In the genomic region with DNA sequence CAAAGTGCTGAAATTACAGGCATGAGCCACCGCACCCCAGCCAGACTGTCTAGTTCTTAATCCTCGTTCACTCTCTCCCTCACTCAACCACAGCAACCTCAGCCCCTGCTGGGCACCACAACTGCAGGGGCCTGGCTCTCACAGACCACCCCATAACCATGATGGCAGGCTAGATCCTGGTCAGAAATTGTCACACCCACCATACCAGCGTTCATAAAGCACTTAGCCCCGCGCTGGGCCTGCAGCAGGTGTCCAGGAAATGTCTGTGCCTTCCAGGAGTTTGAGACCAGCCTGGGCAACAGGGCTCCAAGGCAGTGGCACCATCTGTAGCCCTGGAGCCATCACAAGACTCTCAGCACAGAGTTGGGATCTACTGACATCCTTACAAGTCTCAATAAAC, we compare ENCODE assay signal across 8 cellular contexts. TPM values are rescaled to one million over a fixed set of nuclear protein-coding genes. Genes with fewer than 3 reads are reported as not detected.
DNase-seq lines count a peak whose midpoint lies in the region; ATAC-seq lines count a peak whose summit lies in the region.

No MANE protein-coding gene starts in this region.

- POLR2A ChIA-PET in activated CD8-positive, alpha-beta T cell treated with anti-CD3 and anti-CD28 coated beads, Interleukin-2, amount 10 ng/mL, durations not matched to agents 7 days and 5 days (lab: Charles Lee): no interaction called here

- H3K36me3 Mint-ChIP-seq in activated CD4-positive, alpha-beta T cell treated with anti-CD3 and anti-CD28 coated beads, Interleukin-2, amount 10 ng/mL, durations not matched to agents 24 days and 14 days (ENCODE audit: low read depth): peaks cover 27% of the 10 kb centered on the region
- peaks cover 32% of the 10 kb centered on the region for H3K36me3 Mint-ChIP-seq in activated CD8-positive, alpha-beta T cell treated with anti-CD3 and anti-CD28 coated beads, Interleukin-2, amount 10 ng/mL, durations not matched to agents 7 days and 5 days (ENCODE audit: low read depth)
- H3K36me3 Mint-ChIP-seq in memory B cell: peaks cover 3% of the 10 kb centered on the region
- H3K36me3 Mint-ChIP-seq in stimulated activated memory B cell treated with anti-CD40 and anti-IgM and Interleukin-4, amounts not matched to agents 10 μg/mL and 1 μg/mL and 100 μg/mL, for 72 hours: peaks cover 13% of the 10 kb centered on the region

- H3K4me3 Mint-ChIP-seq in activated CD4-positive, alpha-beta T cell treated with anti-CD3 and anti-CD28 coated beads, Interleukin-2, amount 10 ng/mL, durations not matched to agents 24 days and 14 days: peak overlapping the region; percentile 85
- H3K4me3 Mint-ChIP-seq in activated CD8-positive, alpha-beta T cell treated with anti-CD3 and anti-CD28 coated beads, Interleukin-2, amount 10 ng/mL, durations not matched to agents 7 days and 5 days: peak overlapping the region; percentile 79
- H3K4me3 Mint-ChIP-seq in memory B cell: peak overlapping the region; percentile 2
- H3K4me3 Mint-ChIP-seq in stimulated activated memory B cell treated with anti-CD40 and anti-IgM and Interleukin-4, amounts not matched to agents 10 μg/mL and 1 μg/mL and 100 μg/mL, for 72 hours: no peak overlapping the region

- CTCF ChIA-PET in activated CD8-positive, alpha-beta T cell treated with anti-CD3 and anti-CD28 coated beads, Interleukin-2, amount 10 ng/mL, durations not matched to agents 7 days and 5 days (lab: Charles Lee): interaction anchor here (1.1 kb wide), 2 partner anchors 29 to 66 kb away, joined by 3 to 4 read pairs; no protein-coding TSS in a partner anchor

- no peak for ATAC-seq in activated CD8-positive, alpha-beta T cell treated with anti-CD3 and anti-CD28 coated beads, Interleukin-2, amount 10 ng/mL, durations not matched to agents 7 days and 5 days
- no peak for ATAC-seq in memory B cell (ENCODE audit: low read depth)
- ATAC-seq in stimulated activated memory B cell treated with anti-CD40 and anti-IgM and Interleukin-4, amounts not matched to agents 10 μg/mL and 1 μg/mL and 100 μg/mL, for 72 hours: no peak
- no peak for ATAC-seq in GM18519 (IDR thresholded peaks at IDR 0.05; ENCODE audit: low FRiP score, unreplicated experiment)

- H3K4me1 Mint-ChIP-seq in activated CD4-positive, alpha-beta T cell treated with anti-CD3 and anti-CD28 coated beads, Interleukin-2, amount 10 ng/mL, durations not matched to agents 24 days and 14 days: peaks cover 46% of the 10 kb centered on the region
- H3K4me1 Mint-ChIP-seq in activated CD8-positive, alpha-beta T cell treated with anti-CD3 and anti-CD28 coated beads, Interleukin-2, amount 10 ng/mL, durations not matched to agents 7 days and 5 days (ENCODE audit: low read depth): peaks cover 59% of the 10 kb centered on the region
- peaks cover 11% of the 10 kb centered on the region for H3K4me1 Mint-ChIP-seq in memory B cell
- peaks cover 13% of the 10 kb centered on the region for H3K4me1 Mint-ChIP-seq in stimulated activated memory B cell treated with anti-CD40 and anti-IgM and Interleukin-4, amounts not matched to agents 10 μg/mL and 1 μg/mL and 100 μg/mL, for 72 hours

- H3K27ac ChIP-seq in substantia nigra (ENCODE audit: low read depth, low read length, poor library complexity, severe bottlenecking): peak overlapping the region; percentile 88

- intact Hi-C loops in activated CD4-positive, alpha-beta T cell treated with anti-CD3 and anti-CD28 coated beads, Interleukin-2, amount 10 ng/mL, durations not matched to agents 24 days and 14 days (cut with micrococcal nuclease): no loop called here

- DNase-seq in activated CD4-positive, alpha-beta T cell treated with anti-CD3 and anti-CD28 coated beads, Interleukin-2, amount 10 ng/mL, durations not matched to agents 24 days and 14 days: no peak
- DNase-seq in activated CD4-positive, alpha-beta T cell treated with anti-CD3 and anti-CD28 coated beads, Interleukin-2, amount 50 U/mL, for 4 hours: no peak
- no peak for DNase-seq in activated CD8-positive, alpha-beta T cell treated with anti-CD3 and anti-CD28 coated beads, Interleukin-2, amount 10 ng/mL, durations not matched to agents 7 days and 5 days
- DNase-seq in memory B cell (ENCODE audit: low spot score in 2 of 2) (no peak), substantia nigra (lab: John Stamatoyannopoulos, UW) (no peak), cortex of kidney (lab: John Stamatoyannopoulos, UW) (no peak)

- H3K9me3 Mint-ChIP-seq in activated CD4-positive, alpha-beta T cell treated with anti-CD3 and anti-CD28 coated beads, Interleukin-2, amount 10 ng/mL, durations not matched to agents 24 days and 14 days: no peaks in the 10 kb centered on the region
- no peaks in the 10 kb centered on the region for H3K9me3 Mint-ChIP-seq in activated CD8-positive, alpha-beta T cell treated with anti-CD3 and anti-CD28 coated beads, Interleukin-2, amount 10 ng/mL, durations not matched to agents 7 days and 5 days (ENCODE audit: insufficient read depth)
- H3K9me3 Mint-ChIP-seq in memory B cell: no peaks in the 10 kb centered on the region
- peaks cover 3% of the 10 kb centered on the region for H3K9me3 Mint-ChIP-seq in stimulated activated memory B cell treated with anti-CD40 and anti-IgM and Interleukin-4, amounts not matched to agents 10 μg/mL and 1 μg/mL and 100 μg/mL, for 72 hours

- H3K27ac Mint-ChIP-seq in activated CD4-positive, alpha-beta T cell treated with anti-CD3 and anti-CD28 coated beads, Interleukin-2, amount 10 ng/mL, durations not matched to agents 24 days and 14 days: peak overlapping the region; percentile 84
- peak overlapping the region; percentile 48 for H3K27ac Mint-ChIP-seq in activated CD8-positive, alpha-beta T cell treated with anti-CD3 and anti-CD28 coated beads, Interleukin-2, amount 10 ng/mL, durations not matched to agents 7 days and 5 days
- H3K27ac Mint-ChIP-seq in memory B cell: peak overlapping the region; percentile 65
- no peak overlapping the region for H3K27ac Mint-ChIP-seq in stimulated activated memory B cell treated with anti-CD40 and anti-IgM and Interleukin-4, amounts not matched to agents 10 μg/mL and 1 μg/mL and 100 μg/mL, for 72 hours

- H3K27me3 Mint-ChIP-seq in activated CD4-positive, alpha-beta T cell treated with anti-CD3 and anti-CD28 coated beads, Interleukin-2, amount 10 ng/mL, durations not matched to agents 24 days and 14 days: no peaks in the 10 kb centered on the region
- no peaks in the 10 kb centered on the region for H3K27me3 Mint-ChIP-seq in activated CD8-positive, alpha-beta T cell treated with anti-CD3 and anti-CD28 coated beads, Interleukin-2, amount 10 ng/mL, durations not matched to agents 7 days and 5 days (ENCODE audit: low read depth)
- H3K27me3 Mint-ChIP-seq in memory B cell: no peaks in the 10 kb centered on the region
- no peaks in the 10 kb centered on the region for H3K27me3 Mint-ChIP-seq in stimulated activated memory B cell treated with anti-CD40 and anti-IgM and Interleukin-4, amounts not matched to agents 10 μg/mL and 1 μg/mL and 100 μg/mL, for 72 hours

RNA-seq across cellular contexts. Expression of a gene that starts 1.9 kb away (rescaled TPM):
- total RNA-seq in activated CD4-positive, alpha-beta T cell treated with anti-CD3 and anti-CD28 coated beads, Interleukin-2, amount 10 ng/mL, durations not matched to agents 24 days and 14 days: 79.1 and 84.9 TPM in 2 replicates
- total RNA-seq in activated CD8-positive, alpha-beta T cell treated with anti-CD3 and anti-CD28 coated beads, Interleukin-2, amount 10 ng/mL, durations not matched to agents 7 days and 5 days: 100 to 1,000 TPM; 195 to 201 TPM

RNA-seq across cellular contexts. Expression of a gene that starts 54.5 kb away (rescaled TPM):
- total RNA-seq in activated CD4-positive, alpha-beta T cell treated with anti-CD3 and anti-CD28 coated beads, Interleukin-2, amount 10 ng/mL, durations not matched to agents 24 days and 14 days: 38.2 and 44.0 TPM in 2 replicates
- total RNA-seq in activated CD8-positive, alpha-beta T cell treated with anti-CD3 and anti-CD28 coated beads, Interleukin-2, amount 10 ng/mL, durations not matched to agents 7 days and 5 days: 10 to 100 TPM; 42.8 to 49.1 TPM

RNA-seq across cellular contexts. Expression of a gene that starts 55.6 kb away (rescaled TPM):
- total RNA-seq in activated CD4-positive, alpha-beta T cell treated with anti-CD3 and anti-CD28 coated beads, Interleukin-2, amount 10 ng/mL, durations not matched to agents 24 days and 14 days: 18.3 and 20.0 TPM in 2 replicates
- 10 to 100 TPM; 18.8 to 20.3 TPM for total RNA-seq in activated CD8-positive, alpha-beta T cell treated with anti-CD3 and anti-CD28 coated beads, Interleukin-2, amount 10 ng/mL, durations not matched to agents 7 days and 5 days
